ENCODE assay signal across 19 cellular contexts in the genomic region with DNA sequence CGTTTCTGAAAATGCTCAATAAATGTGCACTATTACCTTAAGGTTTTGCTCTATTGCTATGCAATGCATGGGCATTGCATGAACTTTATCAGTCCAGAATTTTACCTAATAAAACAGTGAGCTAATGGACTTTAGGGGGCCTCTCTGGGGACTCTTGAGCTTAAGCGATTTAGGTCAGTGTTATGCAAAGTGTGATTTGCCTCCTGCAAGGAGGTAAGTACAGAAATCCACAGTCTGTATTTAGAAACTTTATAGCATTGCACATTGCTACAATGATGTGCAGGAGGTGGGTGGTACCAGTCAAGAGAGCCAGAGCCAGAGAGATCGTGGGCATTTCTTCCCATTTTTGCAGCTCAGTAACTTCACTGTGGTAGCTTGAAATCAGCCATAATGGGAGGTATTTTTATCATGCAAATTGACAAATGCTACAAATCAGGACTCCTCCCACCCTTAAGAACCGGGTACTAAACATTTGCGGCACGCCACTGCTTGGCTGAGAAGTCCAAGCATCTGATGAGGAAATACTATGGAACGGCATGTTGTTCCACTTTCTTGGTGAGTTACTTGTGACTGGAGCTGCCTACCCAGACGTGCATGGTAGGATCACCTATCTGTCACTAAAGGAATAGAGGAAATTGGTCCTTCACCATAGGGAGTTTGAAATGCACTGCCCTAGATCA.
DNase-seq lines count a peak whose midpoint lies in the region; ATAC-seq and TF ChIP-seq lines count a peak whose summit lies in the region.
"Had no signal": no experiment of that assay in that cellular context is flagged by ENCODE, and none has a peak within 500 bp of the region (broad histone marks: within the 10 kb centered on the region; RNA-seq: fewer than 3 reads in every experiment).

No MANE protein-coding gene starts in this region.

- H2BK120ac ChIP-seq in H9 (ENCODE audit: low read depth, low read length, poor library complexity, severe bottlenecking): no peak overlapping the region

- H3T11ph ChIP-seq in H9 (ENCODE audit: low read length): no peak overlapping the region

- H3K27me3 Mint-ChIP-seq in GM23338 (ENCODE audit: insufficient read depth, low read depth, poor library complexity) (peaks cover 2% of the 10 kb centered on the region), H9 (ENCODE audit: low read depth) (no peaks in the 10 kb centered on the region)

- H2BK20ac ChIP-seq in H9 (ENCODE audit: low read depth, low read length, poor library complexity, severe bottlenecking): no peak overlapping the region

- no peak overlapping the region for H4K8ac ChIP-seq in H9 (replicated peaks; ENCODE audit: insufficient read length, low read depth, low read length)

- H2AK5ac ChIP-seq in H9 (ENCODE audit: insufficient read length, low read length): no peak overlapping the region

- no peaks in the 10 kb centered on the region for H3K23me2 ChIP-seq in H9 (ENCODE audit: insufficient read length, low read depth, low read length, poor library complexity, severe bottlenecking)

- no peaks in the 10 kb centered on the region for H3F3A ChIP-seq in GM23338 (replicated peaks; ENCODE audit: low read depth)

- H3K4me1 ChIP-seq in GM23338 (ENCODE audit: insufficient read depth) (peaks cover 21% of the 10 kb centered on the region), spleen (peaks cover 0 to 11% (median 0%) of the 10 kb centered on the region in 6 donors), H9 (ENCODE audit: insufficient read depth, low read length) (peaks cover 6% of the 10 kb centered on the region; the same call in 1 of the 2 replicates)

- DNase-seq in GM23338 (ENCODE audit: low spot score) (no peak), WERI-Rb-1 (no peak), inferior parietal cortex (ENCODE audit: extremely low spot score) (peak; percentile 32), spleen (no peak), H9 (no peak), OCI-M2 (lab: John Stamatoyannopoulos, UW; ENCODE audit: unreplicated experiment) (no peak)
- DNase-seq in activated CD4-positive, alpha-beta T cell treated with anti-CD3 and anti-CD28 coated beads, Interleukin-2, amount 50 U/mL, for 48 hours: no peak
- DNase-seq: C1 segment of cervical spinal cord, GDM1, GOT3, Kasumi-1, MM.1S, NCI-H1092 treated with DMSO at 0.1 percent for 48 hours, NCI-H2081 treated with DMSO at 0.1 percent for 48 hours, NCI-H226, NCI-H526, PC-3 had no signal

- H3K56ac ChIP-seq in H9 (ENCODE audit: insufficient read length, low read depth, low read length): no peak overlapping the region

- no peak overlapping the region for H3K4ac ChIP-seq in H9 (ENCODE audit: low read depth, low read length)

- H4K91ac ChIP-seq in H9 (ENCODE audit: insufficient read length, low read depth, low read length): no peak overlapping the region

- no peaks in the 10 kb centered on the region for H3K36me3 ChIP-seq in GM23338 (ENCODE audit: insufficient read depth)
- no peaks in the 10 kb centered on the region for H3K36me3 ChIP-seq in WERI-Rb-1
- H3K36me3 ChIP-seq in spleen: no peaks in the 10 kb centered on the region
- H3K36me3 ChIP-seq: SJCRH30 had no signal

- H2BK15ac ChIP-seq in H9 (ENCODE audit: low read depth, low read length): no peak overlapping the region

- H3K4me2 ChIP-seq in GM23338 (peak overlapping the region; percentile 14), H9 (ENCODE audit: insufficient read depth, insufficient read length, low read length) (no peak overlapping the region)

- H3K9ac ChIP-seq in H9 (ENCODE audit: extremely low read depth, insufficient read length, low read length): no peak overlapping the region

- H3K9me3 ChIP-seq in WERI-Rb-1 (ENCODE audit: severe bottlenecking) (peaks cover 3% of the 10 kb centered on the region), spleen (no peaks in the 10 kb centered on the region), H9 (ENCODE audit: control insufficient read depth, low read depth, low read length) (no peaks in the 10 kb centered on the region)
- H3K9me3 ChIP-seq: SJCRH30 had no signal

- no peaks in the 10 kb centered on the region for H4K20me1 ChIP-seq in GM23338 (replicated peaks; ENCODE audit: insufficient read depth)
- no peaks in the 10 kb centered on the region for H4K20me1 ChIP-seq in H9 (ENCODE audit: control insufficient read depth, insufficient read depth, insufficient read length)

- H3K18ac ChIP-seq in H9 (ENCODE audit: insufficient read length, low read depth, low read length): no peak overlapping the region

- no peak for ATAC-seq in GM23338

- TF ChIP-seq CTCF in GM23338 (conservative IDR thresholded peaks at IDR 0.05; ENCODE audit: low read depth in 2 of 2) (no peak), WERI-Rb-1 (IDR thresholded peaks at IDR 0.05; ENCODE audit: low read depth, low read length) (no peak), spleen (IDR thresholded peaks at IDR 0.05 in 8 of 11, conservative IDR thresholded peaks at IDR 0.05 in 3 of 11) (no peak), H9 (conservative IDR thresholded peaks at IDR 0.05) (no peak)

- H3K4me3 ChIP-seq in GM23338: no peak overlapping the region
- H3K4me3 ChIP-seq in WERI-Rb-1 (ENCODE audit: low read depth, low read length): no peak overlapping the region
- no peak overlapping the region for H3K4me3 ChIP-seq in spleen
- H3K4me3 ChIP-seq: GM12878 had no signal

- H3K9me2 ChIP-seq in GM23338 (ENCODE audit: insufficient read depth): peaks cover 16% of the 10 kb centered on the region; the same call in 1 of the 2 replicates

- no peak overlapping the region for H3K23ac ChIP-seq in H9 (ENCODE audit: insufficient read length, low read depth, low read length)

- no peak for TF ChIP-seq POLR2A in spleen (IDR thresholded peaks at IDR 0.05)

- peaks cover 2% of the 10 kb centered on the region; the same call in 2 of the 3 replicates for H3K36me3 Mint-ChIP-seq in GM23338 (ENCODE audit: low read depth)
- peaks cover 0 to 13% (median 2%) of the 10 kb centered on the region in 3 experiments; a peak in 4 of 7 replicates for H3K36me3 Mint-ChIP-seq in H9 (ENCODE audit: insufficient read depth in 1 of 3, low read depth in 3 of 3)

- no peaks in the 10 kb centered on the region for H3K79me1 ChIP-seq in H9 (ENCODE audit: insufficient read depth, low read depth, low read length, poor library complexity, severe bottlenecking)

- no peaks in the 10 kb centered on the region for H3K27me3 ChIP-seq in GM23338 (ENCODE audit: insufficient read depth)
- no peaks in the 10 kb centered on the region for H3K27me3 ChIP-seq in WERI-Rb-1 (ENCODE audit: insufficient read depth, low read depth, severe bottlenecking)
- H3K27me3 ChIP-seq in spleen (replicated peaks in 1 of 7): no peaks in the 10 kb centered on the region
- no peaks in the 10 kb centered on the region for H3K27me3 ChIP-seq in H9 (ENCODE audit: insufficient read depth, low read length)
- H3K27me3 ChIP-seq: SJCRH30 had no signal

- WGBS in spleen, 5 donors: 78 to 83% (median 81%) methylated on average over 8 of the region's 8 CpGs
- WGBS in H9 (ENCODE audit: extremely low coverage, insufficient read length, low lambda C conversion rate): no CpG with 5 or more reads among the region's 8 CpGs

- H3K9me3 Mint-ChIP-seq in GM23338 (no peaks in the 10 kb centered on the region; the same call in 1 of the 3 replicates), H9 (peaks cover 5 to 10% of the 10 kb centered on the region in 2 experiments; a peak in 4 of 5 replicates)

- H3K14ac ChIP-seq in H9 (ENCODE audit: insufficient read depth, low read length): no peak overlapping the region

- H2BK5ac ChIP-seq in H9 (ENCODE audit: insufficient read length, low read length): no peak overlapping the region

- H3K79me2 ChIP-seq in GM23338 (replicated peaks; ENCODE audit: insufficient read depth) (no peaks in the 10 kb centered on the region), H9 (ENCODE audit: insufficient read depth, low read length) (no peaks in the 10 kb centered on the region)

- no peak overlapping the region for H2BK12ac ChIP-seq in H9 (ENCODE audit: insufficient read length, low read depth, low read length)

- H3K4me1 Mint-ChIP-seq in GM23338: no peaks in the 10 kb centered on the region; the same call in 2 of the 3 replicates
- H3K4me1 Mint-ChIP-seq in H9: peaks cover 0 to 2% of the 10 kb centered on the region in 2 experiments; a peak in 2 of 4 replicates

- no peak overlapping the region for H3K27ac Mint-ChIP-seq in GM23338
- no peak overlapping the region for H3K27ac Mint-ChIP-seq in H9

- no peak overlapping the region; the same call in 1 of the 2 replicates for H2AFZ ChIP-seq in GM23338
- no peak overlapping the region for H2AFZ ChIP-seq in H9 (ENCODE audit: low read length)

- intact Hi-C loops in spleen (cut with DNase I; ENCODE audit: low total_unique reads): no loop called here

- H3K4me3 Mint-ChIP-seq in GM23338 (no peak overlapping the region), H9 (no peak overlapping the region)

- H4K5ac ChIP-seq in H9 (ENCODE audit: insufficient read length, low read depth, low read length): no peak overlapping the region

- H3K27ac ChIP-seq in GM23338 (ENCODE audit: low read depth) (no peak overlapping the region), WERI-Rb-1 (peak overlapping the region; percentile 80), spleen (peak overlapping the region in 7 of 8 donors; percentile 44 to 78 (median 69)), H9 (ENCODE audit: insufficient read length, low read depth, low read length) (no peak overlapping the region)

TF ChIP-seq in GM23338, 12 proteins besides CTCF, POLR2A, EP300 and RAD21 (continues in another document):
- no peak for TF ChIP-seq ETS1 (IDR thresholded peaks at IDR 0.05)

Comparison
In these comparisons a context has a peak if more than half of its experiments do, and no peak if none do; other contexts are left out.
1. H3K27ac ChIP-seq: peak in WERI-Rb-1 (single experiment) and spleen (7 of 8); none in GM23338 (single experiment) and H9 (single experiment).